19 cellular contexts compared by ENCODE assay signal in the genomic region with DNA sequence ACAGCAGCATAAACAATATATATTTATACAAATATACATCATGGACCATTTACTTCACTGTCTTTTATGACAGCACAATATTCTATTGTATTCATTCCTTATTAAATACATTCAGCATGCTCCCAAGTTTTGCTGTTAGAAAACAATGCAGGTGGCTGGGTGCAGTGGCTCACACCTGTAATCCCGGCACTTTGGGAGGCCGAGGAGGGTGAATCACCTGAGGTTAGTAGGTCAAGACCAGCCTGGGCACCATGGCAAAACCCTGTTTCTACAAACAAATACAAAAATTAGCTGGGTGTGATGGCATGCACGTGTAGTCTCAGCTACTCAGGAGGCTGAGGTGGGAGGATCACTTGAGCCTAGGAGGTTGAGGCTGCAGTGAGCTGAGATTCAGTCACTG.
"Had no signal": no experiment of that assay in that cellular context is flagged by ENCODE, and none has a peak within 500 bp of the region (broad histone marks: within the 10 kb centered on the region; RNA-seq: fewer than 3 reads in every experiment).

No MANE protein-coding gene starts in this region.

- DNase-seq: activated CD4-positive, alpha-beta memory T cell treated with anti-CD3 and anti-CD28 coated beads for 36 hours; activated CD4-positive, alpha-beta T cell treated with anti-CD3 and anti-CD28 coated beads for 36 hours; activated CD8-positive, alpha-beta memory T cell treated with anti-CD3 and anti-CD28 coated beads, Interleukin-2, amount 10 ng/mL, durations not matched to agents 7 days and 5 days; activated naive CD4-positive, alpha-beta T cell treated with anti-CD3 and anti-CD28 coated beads for 36 hours; activated naive CD8-positive, alpha-beta T cell treated with anti-CD3 and anti-CD28 coated beads, Interleukin-2, amount 50 U/mL, for 24 hours; activated T-cell treated with anti-CD3 and anti-CD28 coated beads, Interleukin-2, amount 50 U/mL, for 1 hour; aorta; head of caudate nucleus; left colon; naive B cell; retina; stimulated activated CD4-positive, alpha-beta T cell treated with anti-CD3 and anti-CD28 coated beads, Interleukin-15, amount 100 ng/mL, for 24 hours; stimulated activated CD4-positive, alpha-beta T cell treated with anti-CD3 and anti-CD28 coated beads, Interleukin-4, amount 100 ng/mL, for 1 hour; stimulated activated naive CD4-positive, alpha-beta T cell treated with Interleukin-2 at 50 U/mL for 16 hours; upper lobe of left lung had no signal

- H3K27ac Mint-ChIP-seq: activated CD8-positive, alpha-beta memory T cell treated with anti-CD3 and anti-CD28 coated beads, Interleukin-2, amount 10 ng/mL, durations not matched to agents 7 days and 5 days; activated naive CD4-positive, alpha-beta T cell treated with anti-CD3 and anti-CD28 coated beads for 36 hours; activated T-helper 2 cell treated with anti-CD3 and anti-CD28 coated beads, Interferon-gamma antibody, Interleukin-2, Interleukin-4, amounts not matched to agents 10 μg/mL and 5 μg/mL and 100 μg/mL, durations not matched to agents 14 hours and 24 hours and 36 hours; T-helper 1 cell treated with Interleukin-12 subunit alpha and Interleukin-12 subunit beta and Interleukin-4 antibody, amounts not matched to agents 30 μg/mL and 1 μg/mL, for 36 hours had no signal

- H3K27me3 Mint-ChIP-seq: activated CD4-positive, alpha-beta memory T cell treated with anti-CD3 and anti-CD28 coated beads for 36 hours; activated CD4-positive, alpha-beta T cell treated with anti-CD3 and anti-CD28 coated beads for 36 hours; activated CD8-positive, alpha-beta memory T cell treated with anti-CD3 and anti-CD28 coated beads, Interleukin-2, amount 10 ng/mL, durations not matched to agents 7 days and 5 days; activated naive CD8-positive, alpha-beta T cell treated with anti-CD3 and anti-CD28 coated beads, Interleukin-2, amount 50 U/mL, for 24 hours; naive B cell had no signal

- H3K9me3 Mint-ChIP-seq: activated CD4-positive, alpha-beta memory T cell treated with anti-CD3 and anti-CD28 coated beads for 36 hours; activated naive CD4-positive, alpha-beta T cell treated with anti-CD3 and anti-CD28 coated beads for 36 hours; activated naive CD8-positive, alpha-beta T cell treated with anti-CD3 and anti-CD28 coated beads, Interleukin-2, amount 50 U/mL, for 24 hours; activated T-helper 2 cell treated with anti-CD3 and anti-CD28 coated beads, Interferon-gamma antibody, Interleukin-2, Interleukin-4, amounts not matched to agents 10 μg/mL and 5 μg/mL and 100 μg/mL, durations not matched to agents 14 hours and 24 hours and 36 hours; naive B cell; T-helper 1 cell treated with Interleukin-12 subunit alpha and Interleukin-12 subunit beta and Interleukin-4 antibody, amounts not matched to agents 30 μg/mL and 1 μg/mL, for 36 hours had no signal

- ATAC-seq: activated CD4-positive, alpha-beta T cell treated with anti-CD3 and anti-CD28 coated beads for 36 hours; activated CD8-positive, alpha-beta memory T cell treated with anti-CD3 and anti-CD28 coated beads, Interleukin-2, amount 10 ng/mL, durations not matched to agents 7 days and 5 days; activated naive CD8-positive, alpha-beta T cell treated with anti-CD3 and anti-CD28 coated beads, Interleukin-2, amount 50 U/mL, for 24 hours had no signal

- H3K4me3 Mint-ChIP-seq: activated CD4-positive, alpha-beta memory T cell treated with anti-CD3 and anti-CD28 coated beads for 36 hours; activated CD4-positive, alpha-beta T cell treated with anti-CD3 and anti-CD28 coated beads for 36 hours; activated CD8-positive, alpha-beta memory T cell treated with anti-CD3 and anti-CD28 coated beads, Interleukin-2, amount 10 ng/mL, durations not matched to agents 7 days and 5 days; activated naive CD4-positive, alpha-beta T cell treated with anti-CD3 and anti-CD28 coated beads for 36 hours; activated naive CD8-positive, alpha-beta T cell treated with anti-CD3 and anti-CD28 coated beads, Interleukin-2, amount 50 U/mL, for 24 hours; T-helper 1 cell treated with Interleukin-12 subunit alpha and Interleukin-12 subunit beta and Interleukin-4 antibody, amounts not matched to agents 30 μg/mL and 1 μg/mL, for 36 hours had no signal

- H3K4me3 ChIP-seq: lung, upper lobe of left lung had no signal

- H3K27me3 ChIP-seq: neutrophil, upper lobe of left lung had no signal

- H3K27ac ChIP-seq: neutrophil had no signal

- H3K9me3 ChIP-seq: neutrophil, upper lobe of left lung had no signal
